17 cellular contexts compared by ENCODE assay signal in genomic region chr14:77344597-77344996, GRCh38. TPM values are rescaled to one million over a fixed set of nuclear protein-coding genes. Genes with fewer than 3 reads are reported as not detected.
DNase-seq lines count a peak whose midpoint lies in the region; ATAC-seq and TF ChIP-seq lines count a peak whose summit lies in the region.
"Had no signal": no experiment of that assay in that cellular context is flagged by ENCODE, and none has a peak within 500 bp of the region (broad histone marks: within the 10 kb centered on the region; RNA-seq: fewer than 3 reads in every experiment).

No MANE protein-coding gene starts in this region.

- no peaks in the 10 kb centered on the region for H3K9me2 ChIP-seq in PC-3 (replicated peaks; ENCODE audit: low read length)

- BruUV-seq in A673 (replicated peaks; lab: Mats Ljungman, UMichigan) (no TSS peak), PC-3 (replicated peaks; lab: Mats Ljungman, UMichigan) (no TSS peak)

- no peak overlapping the region for H2AFZ ChIP-seq in PC-3 (ENCODE audit: low read length)

- TF ChIP-seq CTCF in A673 (conservative IDR thresholded peaks at IDR 0.05; ENCODE audit: low read depth, low read length) (no peak), HEK293 (tag by site-specific recombination; IDR thresholded peaks at IDR 0.05) (no peak), PC-3 (conservative IDR thresholded peaks at IDR 0.05; ENCODE audit: low read depth, low read length) (no peak)

- H3K27ac ChIP-seq in A673 (ENCODE audit: low read depth, low read length, poor library complexity, severe bottlenecking) (no peak overlapping the region), HEK293 (ENCODE audit: extremely low read depth, low read depth, low read length) (no peak overlapping the region), PC-3 (ENCODE audit: low read length) (no peak overlapping the region)

- intact Hi-C loops in A673 (cut with micrococcal nuclease; ENCODE audit: unreplicated experiment) (no loop called here), PC-3 (cut with micrococcal nuclease) (no loop called here)

- H3K9me3 ChIP-seq in A673 (ENCODE audit: low read depth, low read length, poor library complexity, severe bottlenecking) (no peaks in the 10 kb centered on the region), HEK293 (ENCODE audit: control insufficient read depth, insufficient read depth, low read depth, low read length) (no peaks in the 10 kb centered on the region), PC-3 (ENCODE audit: low read length) (no peaks in the 10 kb centered on the region)

- peak overlapping the region in 1 of 2 donors; percentile 79 for H3K27ac Mint-ChIP-seq in activated naive CD4-positive, alpha-beta T cell treated with anti-CD3 and anti-CD28 coated beads, Interleukin-2, amount 50 U/mL, for 72 hours
- H3K27ac Mint-ChIP-seq: HFFc6 had no signal

- DNase-seq in A673 (ENCODE audit: low spot score) (peak; percentile 33), PC-3 (peak; percentile 20), iris pigment epithelial cell (ENCODE audit: low read depth) (peak; percentile 27), SW 1271 (lab: John Stamatoyannopoulos, UW) (no peak), NCI-H187 (lab: John Stamatoyannopoulos, UW) (no peak)
- DNase-seq in activated naive CD4-positive, alpha-beta T cell treated with anti-CD3 and anti-CD28 coated beads, Interleukin-2, amount 50 U/mL, for 72 hours (ENCODE audit: low spot score in 2 of 2): no peak
- DNase-seq: ACHN; Calu3; CD4-positive, CD25-positive, alpha-beta regulatory T cell; GOT3; HFFc6; NCI-H1105 treated with DMSO at 0.1 percent for 48 hours; NCI-H1930; SHP77 treated with DMSO at 0.1 percent for 48 hours had no signal

- H3K4me3 ChIP-seq in A673 (ENCODE audit: low read depth, low read length, poor library complexity, severe bottlenecking) (no peak overlapping the region), HEK293 (ENCODE audit: low read depth, low read length) (no peak overlapping the region), PC-3 (ENCODE audit: low read length) (no peak overlapping the region)
- H3K4me3 ChIP-seq: GM12878 had no signal

- peaks cover 6 to 11% of the 10 kb centered on the region in 2 donors for H3K36me3 Mint-ChIP-seq in activated naive CD4-positive, alpha-beta T cell treated with anti-CD3 and anti-CD28 coated beads, Interleukin-2, amount 50 U/mL, for 72 hours

- no peaks in the 10 kb centered on the region for H3K79me2 ChIP-seq in PC-3 (ENCODE audit: low read length)

- H4K20me1 ChIP-seq in PC-3 (ENCODE audit: low read length): no peaks in the 10 kb centered on the region

- peaks cover 10% of the 10 kb centered on the region for H3K4me1 ChIP-seq in A673 (ENCODE audit: insufficient read depth, low read length, poor library complexity, severe bottlenecking)
- peaks cover 19% of the 10 kb centered on the region for H3K4me1 ChIP-seq in HEK293 (ENCODE audit: control insufficient read depth, insufficient read depth, low read length)
- H3K4me1 ChIP-seq in PC-3 (ENCODE audit: insufficient read depth, low read length): no peaks in the 10 kb centered on the region

- POLR2A ChIA-PET in A673 (lab: Charles Lee; ENCODE audit: low non-redundant PET): no interaction called here
- POLR2A ChIA-PET in HEK293 (lab: Yijun Ruan, JAX): no interaction called here
- POLR2A ChIA-PET in PC-3 (lab: Charles Lee; ENCODE audit: unreplicated experiment): no interaction called here

- no peaks in the 10 kb centered on the region for H3K36me3 ChIP-seq in A673 (ENCODE audit: insufficient read depth, low read length, poor library complexity, severe bottlenecking)
- peaks cover 0 to 34% of the 10 kb centered on the region in 2 experiments; a peak in 1 of 3 replicates for H3K36me3 ChIP-seq in HEK293 (ENCODE audit: control insufficient read depth in 2 of 2, insufficient read depth in 1 of 2, low read length in 2 of 2)
- H3K36me3 ChIP-seq in PC-3 (ENCODE audit: low read depth, low read length): no peaks in the 10 kb centered on the region; the same call in 1 of the 2 replicates

- H3K9me3 Mint-ChIP-seq in activated naive CD4-positive, alpha-beta T cell treated with anti-CD3 and anti-CD28 coated beads, Interleukin-2, amount 50 U/mL, for 72 hours: no peaks in the 10 kb centered on the region
- H3K9me3 Mint-ChIP-seq: CD4-positive, CD25-positive, alpha-beta regulatory T cell; HFFc6 had no signal

- no peaks in the 10 kb centered on the region for H3K27me3 ChIP-seq in A673 (replicated peaks; ENCODE audit: insufficient read depth, low read depth, low read length, poor library complexity)
- H3K27me3 ChIP-seq in PC-3 (ENCODE audit: low read length): no peaks in the 10 kb centered on the region

- no peak overlapping the region for H3K9ac ChIP-seq in PC-3 (ENCODE audit: low read length)

- no peak for ATAC-seq in PC-3
- ATAC-seq in GM18511 (IDR thresholded peaks at IDR 0.05; ENCODE audit: unreplicated experiment): no peak
- no peak for ATAC-seq in activated naive CD4-positive, alpha-beta T cell treated with anti-CD3 and anti-CD28 coated beads, Interleukin-2, amount 50 U/mL, for 72 hours
- ATAC-seq: GM12878 had no signal

- H3F3A ChIP-seq in PC-3 (ENCODE audit: low read length, unreplicated experiment): no peaks in the 10 kb centered on the region

- H3K4me2 ChIP-seq in PC-3 (ENCODE audit: low read length): no peak overlapping the region

- CTCF ChIA-PET in A673 (lab: Charles Lee) (no interaction called here), HEK293 (lab: Yijun Ruan, JAX) (no interaction called here), PC-3 (lab: Charles Lee) (no interaction called here)

TF ChIP-seq in HEK293, 187 proteins besides CTCF, POLR2A, EP300 and RAD21:
- TF ChIP-seq ZEB2 (tag by site-specific recombination; IDR thresholded peaks at IDR 0.05) (no peak), ZBTB49 (tag by site-specific recombination; IDR thresholded peaks at IDR 0.05; ENCODE audit: low read depth) (no peak), ZNF747 (tag by site-specific recombination; IDR thresholded peaks at IDR 0.05) (no peak), PRDM6 (tag by site-specific recombination; IDR thresholded peaks at IDR 0.05) (peak; percentile 76), ZBTB20 (tag by site-specific recombination; IDR thresholded peaks at IDR 0.05) (0 out of 2 replicates have a peak, but pooled peaks have one; percentile 14)

RNA-seq across cellular contexts. Expression of gene GSTZ1, which starts 23.8 kb away (rescaled TPM):
- total RNA-seq in A673 (2021): 12.7 and 18.5 TPM in 2 replicates
- 49.9 and 57.4 TPM in 2 replicates for total RNA-seq in PC-3 (2014; rRNA removed)
- 10 to 100 TPM; 13.9 to 22.2 TPM for total RNA-seq in activated naive CD4-positive, alpha-beta T cell treated with anti-CD3 and anti-CD28 coated beads, Interleukin-2, amount 50 U/mL, for 72 hours

RNA-seq across cellular contexts. Expression of gene POMT2, which starts 23.9 kb away (rescaled TPM):
- total RNA-seq in A673 (2021): 49.5 and 55.6 TPM in 2 replicates
- total RNA-seq in PC-3 (2014; rRNA removed): 57.6 and 67.6 TPM in 2 replicates
- total RNA-seq in activated naive CD4-positive, alpha-beta T cell treated with anti-CD3 and anti-CD28 coated beads, Interleukin-2, amount 50 U/mL, for 72 hours: 10 to 100 TPM; 15.5 to 18.0 TPM

RNA-seq across cellular contexts. Expression of gene TMED8, which starts 32.3 kb away (rescaled TPM):
- 21.0 and 22.8 TPM in 2 replicates for total RNA-seq in A673 (2021)
- total RNA-seq in PC-3 (2014; rRNA removed): 16.8 and 17.8 TPM in 2 replicates
- 10 to 100 TPM; 15.2 to 32.9 TPM for total RNA-seq in activated naive CD4-positive, alpha-beta T cell treated with anti-CD3 and anti-CD28 coated beads, Interleukin-2, amount 50 U/mL, for 72 hours

RNA-seq across cellular contexts. Expression of gene SAMD15, which starts 32.6 kb away (rescaled TPM):
- total RNA-seq in A673 (2021) (2.4 and 2.9 TPM in 2 replicates), PC-3 (2014; rRNA removed) (1.2 and 6.2 TPM in 2 replicates)
- under 1 TPM; 0.20 to 0.27 TPM for total RNA-seq in activated naive CD4-positive, alpha-beta T cell treated with anti-CD3 and anti-CD28 coated beads, Interleukin-2, amount 50 U/mL, for 72 hours

Comparison
In these comparisons a context has a peak if more than half of its experiments do, and no peak if none do; other contexts are left out.
1. DNase-seq: peak in A673 (single experiment), PC-3 (single experiment) and iris pigment epithelial cell (single experiment); none in SW 1271 (0 of 2), activated naive CD4-positive, alpha-beta T cell treated with anti-CD3 and anti-CD28 coated beads, Interleukin-2, amount 50 U/mL, for 72 hours (0 of 2) and NCI-H187 (0 of 2).